In the genomic region with DNA sequence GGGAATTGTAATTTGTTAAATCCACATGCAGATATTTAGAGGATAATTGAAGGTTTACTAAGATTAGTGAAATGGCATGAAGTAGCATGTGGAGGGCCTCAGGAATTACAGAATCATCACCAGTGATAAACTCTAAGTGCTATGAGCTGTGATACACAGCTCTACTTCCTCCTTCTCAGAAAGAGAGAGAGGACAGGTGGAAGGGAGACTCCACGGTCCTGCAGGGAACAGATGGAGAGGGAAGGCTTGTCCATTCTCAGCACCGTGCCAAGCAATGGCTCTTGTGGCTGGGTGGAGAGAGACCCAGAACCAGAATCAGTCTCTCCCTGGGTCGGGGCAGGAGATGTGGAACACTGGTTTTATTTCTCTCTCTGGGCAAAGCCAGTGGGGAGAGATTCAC, we compare ENCODE assay signal across 18 cellular contexts. TPM values are rescaled to one million over a fixed set of nuclear protein-coding genes. Genes with fewer than 3 reads are reported as not detected.
DNase-seq lines count a peak whose midpoint lies in the region; ATAC-seq lines count a peak whose summit lies in the region.
"Had no signal": no experiment of that assay in that cellular context is flagged by ENCODE, and none has a peak within 500 bp of the region (broad histone marks: within the 10 kb centered on the region; RNA-seq: fewer than 3 reads in every experiment).

No MANE protein-coding gene starts in this region.

- peak; percentile 78 for DNase-seq in DMS53 (lab: John Stamatoyannopoulos, UW)
- DNase-seq in cerebellum (ENCODE audit: low spot score), result peak; percentile 24
- no peak for DNase-seq in HuH-7.5 (ENCODE audit: low spot score)
- DNase-seq: DMS79 treated with DMSO at 0.1 percent for 48 hours, NCI-H1048, NCI-H1417, NCI-H1694, NCI-H2029 treated with DMSO at 0.1 percent for 48 hours, PC-3, SJCRH30 had no signal

- H3K4me3 Mint-ChIP-seq in stimulated activated memory B cell treated with anti-CD40 and anti-IgM and Interleukin-4, amounts not matched to agents 10 μg/mL and 1 μg/mL and 100 μg/mL, for 72 hours, result no peak overlapping the region

- H3K4me1 ChIP-seq in BLaER1, result peaks cover 61% of the 10 kb centered on the region
- H3K4me1 ChIP-seq: SJCRH30 had no signal

- H3K4me2 ChIP-seq in BLaER1, result peak overlapping the region; percentile 39

- peak overlapping the region; percentile 8; the same call in 1 of the 2 replicates for H3K9ac ChIP-seq in BLaER1

- H3K9me3 Mint-ChIP-seq in stimulated activated memory B cell treated with anti-CD40 and anti-IgM and Interleukin-4, amounts not matched to agents 10 μg/mL and 1 μg/mL and 100 μg/mL, for 72 hours, result peaks cover 6% of the 10 kb centered on the region

- peaks cover 55% of the 10 kb centered on the region for H3K9me3 ChIP-seq in BLaER1
- H3K9me3 ChIP-seq: SJCRH30 had no signal

- peaks cover 5% of the 10 kb centered on the region for H3K36me3 Mint-ChIP-seq in stimulated activated memory B cell treated with anti-CD40 and anti-IgM and Interleukin-4, amounts not matched to agents 10 μg/mL and 1 μg/mL and 100 μg/mL, for 72 hours

- peak overlapping the region; percentile 46; the same call in 1 of the 2 replicates for H3K27ac ChIP-seq in BLaER1
- H3K27ac ChIP-seq: HL-60, SJCRH30 had no signal

- peaks cover 28% of the 10 kb centered on the region for H3K4me1 Mint-ChIP-seq in stimulated activated memory B cell treated with anti-CD40 and anti-IgM and Interleukin-4, amounts not matched to agents 10 μg/mL and 1 μg/mL and 100 μg/mL, for 72 hours

- no peak overlapping the region for H3K4me3 ChIP-seq in BLaER1
- H3K4me3 ChIP-seq: SJCRH30 had no signal

- H3K36me3 ChIP-seq in BLaER1, result 0 out of 2 replicates have a peak, but pooled peaks cover 7% of the 10 kb centered on the region
- H3K36me3 ChIP-seq: SJCRH30 had no signal

- no peaks in the 10 kb centered on the region for H4K20me1 ChIP-seq in BLaER1

- peak overlapping the region; percentile 55 for H3K27ac Mint-ChIP-seq in stimulated activated memory B cell treated with anti-CD40 and anti-IgM and Interleukin-4, amounts not matched to agents 10 μg/mL and 1 μg/mL and 100 μg/mL, for 72 hours

- ATAC-seq in stimulated activated memory B cell treated with anti-CD40 and anti-IgM and Interleukin-4, amounts not matched to agents 10 μg/mL and 1 μg/mL and 100 μg/mL, for 72 hours, result no peak
- ATAC-seq in HG03354 (IDR thresholded peaks at IDR 0.05; ENCODE audit: poor library complexity, severe bottlenecking, unreplicated experiment) (no peak), GM21723 (IDR thresholded peaks at IDR 0.05; ENCODE audit: unreplicated experiment) (no peak)
- ATAC-seq: SK-N-SH treated with all-trans-retinoic acid at 6 μM for 48 hours had no signal

- no peaks in the 10 kb centered on the region for H3K27me3 Mint-ChIP-seq in stimulated activated memory B cell treated with anti-CD40 and anti-IgM and Interleukin-4, amounts not matched to agents 10 μg/mL and 1 μg/mL and 100 μg/mL, for 72 hours

- no peaks in the 10 kb centered on the region for H3K27me3 ChIP-seq in BLaER1
- H3K27me3 ChIP-seq: SJCRH30 had no signal

RNA-seq across cellular contexts. Expression of gene LYPD8, which starts 27.8 kb away (rescaled TPM):
- not detected for total RNA-seq in cerebellum
- total RNA-seq: A673, NCI-H460, PC-3 had no signal

RNA-seq across cellular contexts. Expression of gene SH3BP5L, which starts 42.3 kb away (rescaled TPM):
- total RNA-seq in cerebellum, result 20.9 TPM

RNA-seq across cellular contexts. Expression of gene ZNF672, which starts 54.7 kb away (rescaled TPM):
- 16.1 TPM for total RNA-seq in cerebellum
